In genomic region chr12:65434737-65435136, GRCh38 we compare ENCODE assay signal across 35 cellular contexts.
"Had no signal": no experiment of that assay in that cellular context is flagged by ENCODE, and none has a peak within 500 bp of the region (broad histone marks: within the 10 kb centered on the region; RNA-seq: fewer than 3 reads in every experiment).

No MANE protein-coding gene starts in this region.

- ATAC-seq: activated CD4-positive, CD25-positive, alpha-beta regulatory T cell treated with anti-CD3 and anti-CD28 coated beads, Interleukin-2, amount 50 U/mL, for 24 hours; activated CD8-positive, alpha-beta T cell treated with anti-CD3 and anti-CD28 coated beads for 36 hours; activated naive CD8-positive, alpha-beta T cell treated with anti-CD3 and anti-CD28 coated beads, Interleukin-2, amount 50 U/mL, for 24 hours; activated T-cell treated with anti-CD3 and anti-CD28 coated beads, Interleukin-2, amount 50 U/mL, for 4 hours; activated T-helper 17 cell treated with anti-CD3 and anti-CD28 coated beads, Interleukin-2, amount 50 U/mL, for 72 hours; gastroesophageal sphincter; heart right ventricle; T-helper 17 cell had no signal

- DNase-seq: activated B cell treated with CpG ODN at 0.5 μM for 24 hours; activated CD4-positive, alpha-beta T cell treated with anti-CD3 and anti-CD28 coated beads for 48 hours; activated CD4-positive, alpha-beta T cell treated with anti-CD3 and anti-CD28 coated beads, Interleukin-2, amount 50 U/mL, for 1 hour; activated CD4-positive, alpha-beta T cell treated with anti-CD3 and anti-CD28 coated beads, Interleukin-2, amount 50 U/mL, for 48 hours; activated CD8-positive, alpha-beta memory T cell treated with anti-CD3 and anti-CD28 coated beads for 24 hours; activated CD8-positive, alpha-beta T cell treated with anti-CD3 and anti-CD28 coated beads for 36 hours; activated effector memory CD4-positive, alpha-beta T cell treated with Interleukin-2 at 50 U/mL for 16 hours; activated naive CD4-positive, alpha-beta T cell treated with anti-CD3 and anti-CD28 coated beads for 36 hours; activated naive CD8-positive, alpha-beta T cell treated with anti-CD3 and anti-CD28 coated beads for 36 hours; activated naive CD8-positive, alpha-beta T cell treated with anti-CD3 and anti-CD28 coated beads, Interleukin-2, amount 50 U/mL, for 24 hours; activated T-cell treated with anti-CD3 and anti-CD28 coated beads, Interleukin-2, amount 50 U/mL, for 4 hours; adrenal gland; amygdala; aorta; central memory CD4-positive, alpha-beta T cell; cerebellar nuclear complex; colonic mucosa; effector CD8-positive, alpha-beta T cell; esophagus squamous epithelium; foreskin melanocyte; heart right ventricle; T-helper 17 cell; T1000; WERI-Rb-1 had no signal

- H3K4me3 Mint-ChIP-seq: activated B cell treated with CpG ODN at 0.5 μM for 24 hours; activated CD8-positive, alpha-beta T cell treated with anti-CD3 and anti-CD28 coated beads for 36 hours; activated naive CD4-positive, alpha-beta T cell treated with anti-CD3 and anti-CD28 coated beads for 36 hours; activated naive CD4-positive, alpha-beta T cell treated with anti-CD3 and anti-CD28 coated beads, Interleukin-2, amount 50 U/mL, for 24 hours; activated naive CD8-positive, alpha-beta T cell treated with anti-CD3 and anti-CD28 coated beads for 36 hours; activated naive CD8-positive, alpha-beta T cell treated with anti-CD3 and anti-CD28 coated beads, Interleukin-2, amount 50 U/mL, for 24 hours; activated T-cell treated with anti-CD3 and anti-CD28 coated beads, Interleukin-2, amount 50 U/mL, for 4 hours; activated T-helper 17 cell treated with anti-CD3 and anti-CD28 coated beads, Interleukin-2, amount 50 U/mL, for 72 hours; brain; T-helper 17 cell; T-helper 2 cell treated with Interferon-gamma antibody and Interleukin-4, amounts not matched to agents 5 μg/mL and 100 μg/mL, for 36 hours had no signal

- H3K27ac ChIP-seq: adrenal gland, breast epithelium, cardiac muscle cell, colonic mucosa, epithelial cell of prostate, esophagus squamous epithelium, gastroesophageal sphincter, heart right ventricle, WERI-Rb-1 had no signal

- H3K27me3 Mint-ChIP-seq: activated B cell treated with CpG ODN at 0.5 μM for 24 hours, T-helper 17 cell had no signal

- H3K9me3 ChIP-seq: adrenal gland, breast epithelium, colonic mucosa, esophagus squamous epithelium, gastroesophageal sphincter had no signal

- H3K36me3 Mint-ChIP-seq: activated naive CD4-positive, alpha-beta T cell treated with anti-CD3 and anti-CD28 coated beads, Interleukin-2, amount 50 U/mL, for 24 hours; activated naive CD8-positive, alpha-beta T cell treated with anti-CD3 and anti-CD28 coated beads for 36 hours; brain had no signal

- H3K36me3 ChIP-seq: adrenal gland, breast epithelium, cardiac muscle cell, colonic mucosa, esophagus squamous epithelium, gastroesophageal sphincter, WERI-Rb-1 had no signal

- H3K4me1 ChIP-seq: adrenal gland, breast epithelium, colonic mucosa had no signal

- H3K27me3 ChIP-seq: adrenal gland, breast epithelium, cardiac muscle cell, colonic mucosa, esophagus squamous epithelium, gastroesophageal sphincter, heart right ventricle had no signal

- H3K4me1 Mint-ChIP-seq: activated B cell treated with CpG ODN at 0.5 μM for 24 hours; activated naive CD4-positive, alpha-beta T cell treated with anti-CD3 and anti-CD28 coated beads, Interleukin-2, amount 50 U/mL, for 24 hours; activated naive CD8-positive, alpha-beta T cell treated with anti-CD3 and anti-CD28 coated beads for 36 hours; activated naive CD8-positive, alpha-beta T cell treated with anti-CD3 and anti-CD28 coated beads, Interleukin-2, amount 50 U/mL, for 24 hours; activated T-helper 17 cell treated with anti-CD3 and anti-CD28 coated beads, Interleukin-2, amount 50 U/mL, for 72 hours; T-helper 17 cell had no signal

- H3K9me3 Mint-ChIP-seq: activated B cell treated with CpG ODN at 0.5 μM for 24 hours; activated CD8-positive, alpha-beta T cell treated with anti-CD3 and anti-CD28 coated beads for 36 hours; activated naive CD4-positive, alpha-beta T cell treated with anti-CD3 and anti-CD28 coated beads for 36 hours; activated naive CD4-positive, alpha-beta T cell treated with anti-CD3 and anti-CD28 coated beads, Interleukin-2, amount 50 U/mL, for 24 hours; activated naive CD8-positive, alpha-beta T cell treated with anti-CD3 and anti-CD28 coated beads for 36 hours; activated naive CD8-positive, alpha-beta T cell treated with anti-CD3 and anti-CD28 coated beads, Interleukin-2, amount 50 U/mL, for 24 hours; activated T-helper 17 cell treated with anti-CD3 and anti-CD28 coated beads, Interleukin-2, amount 50 U/mL, for 72 hours; T-helper 2 cell treated with Interferon-gamma antibody and Interleukin-4, amounts not matched to agents 5 μg/mL and 100 μg/mL, for 36 hours had no signal

- FAIRE-seq: endometrium, endothelial cell of umbilical vein had no signal

- H3K27ac Mint-ChIP-seq: activated B cell treated with CpG ODN at 0.5 μM for 24 hours; activated CD8-positive, alpha-beta T cell treated with anti-CD3 and anti-CD28 coated beads for 36 hours; activated naive CD4-positive, alpha-beta T cell treated with anti-CD3 and anti-CD28 coated beads for 36 hours; activated naive CD4-positive, alpha-beta T cell treated with anti-CD3 and anti-CD28 coated beads, Interleukin-2, amount 50 U/mL, for 24 hours; activated naive CD8-positive, alpha-beta T cell treated with anti-CD3 and anti-CD28 coated beads for 36 hours; activated naive CD8-positive, alpha-beta T cell treated with anti-CD3 and anti-CD28 coated beads, Interleukin-2, amount 50 U/mL, for 24 hours; activated T-helper 17 cell treated with anti-CD3 and anti-CD28 coated beads, Interleukin-2, amount 50 U/mL, for 72 hours; T-helper 17 cell; T-helper 2 cell treated with Interferon-gamma antibody and Interleukin-4, amounts not matched to agents 5 μg/mL and 100 μg/mL, for 36 hours had no signal

- H3K4me3 ChIP-seq: adrenal gland, breast epithelium, cardiac muscle cell, colonic mucosa, esophagus squamous epithelium, gastroesophageal sphincter, heart right ventricle had no signal
